8 cellular contexts compared by ENCODE assay signal in genomic region chr11:119493712-119494111, GRCh38.
A peak's percentile ranks its signal among the peaks of the same experiment; 100 is the strongest.
DNase-seq lines count a peak whose midpoint lies in the region; ATAC-seq, FAIRE-seq and TF ChIP-seq lines count a peak whose summit lies in the region.

No MANE protein-coding gene starts in this region.

- no peak for TF ChIP-seq RAD21 in HepG2 (CRISPR knock-in tag; IDR thresholded peaks at IDR 0.05)

- H3K4me2 ChIP-seq in HepG2 (ENCODE audit: low read depth, low read length), result no peak overlapping the region

- 85% methylated on average over 2 of the region's 4 CpGs for WGBS in HepG2 (ENCODE audit: low lambda C conversion rate)
- 48 to 55% methylated on average over 4 of the region's 4 CpGs for WGBS in sigmoid colon, 2 donors

- H3K27ac ChIP-seq in HepG2 (ENCODE audit: extremely low read length, insufficient read depth, low read length) (no peak overlapping the region), sigmoid colon (no peak overlapping the region)

- peaks cover 1 to 28% of the 10 kb centered on the region in 2 experiments; a peak in 3 of 5 replicates for H3K27me3 ChIP-seq in HepG2 (ENCODE audit: control insufficient read depth in 1 of 2, insufficient read depth in 2 of 2, low read length in 2 of 2)
- peaks cover 0 to 6% (median 0%) of the 10 kb centered on the region in 3 donors for H3K27me3 ChIP-seq in sigmoid colon

- DNase-seq in Daoy (ENCODE audit: low read depth) (peak; percentile 50), HuH-7 (ENCODE audit: low spot score) (peak; percentile 34), amniotic epithelial cell (ENCODE audit: low read depth) (peak; percentile 31), HepG2 (ENCODE audit: low spot score) (no peak), NCI-H1694 treated with DMSO at 0.1 percent for 48 hours (lab: John Stamatoyannopoulos, UW) (no peak), sigmoid colon (no peak)

- H3K4me3 ChIP-seq in HepG2 (replicated peaks in 1 of 3; ENCODE audit: insufficient read depth in 1 of 3, low read depth in 2 of 3, low read length in 3 of 3) (no peak overlapping the region), sigmoid colon (no peak overlapping the region)

- TF ChIP-seq EP300 in HepG2 (IDR thresholded peaks at IDR 0.05; ENCODE audit: low read depth in 2 of 2, low read length in 2 of 2) (no peak), HepG2 (CRISPR knock-in tag; IDR thresholded peaks at IDR 0.05; ENCODE audit: borderline replicate concordance) (no peak), sigmoid colon (IDR thresholded peaks at IDR 0.05) (no peak)

- H3K9ac ChIP-seq in HepG2 (ENCODE audit: insufficient read depth, low read depth, low read length), result no peak overlapping the region

- TF ChIP-seq POLR2A in HepG2 (IDR thresholded peaks at IDR 0.05; ENCODE audit: insufficient read depth in 1 of 2, low read depth in 2 of 2, low read length in 2 of 2), result no peak
- TF ChIP-seq POLR2A in sigmoid colon (IDR thresholded peaks at IDR 0.05), result no peak

- no peaks in the 10 kb centered on the region for H3K79me2 ChIP-seq in HepG2 (ENCODE audit: insufficient read depth, low read length)

- no peak overlapping the region for H2AFZ ChIP-seq in HepG2 (ENCODE audit: low read length)

- intact Hi-C loops in HepG2 (cut with micrococcal nuclease; ENCODE audit: unreplicated experiment), result no loop called here
- intact Hi-C loops in sigmoid colon (cut with DNase I), result no loop called here

- ATAC-seq in HepG2 (peak; percentile 60; the same call in 2 of the 3 replicates), GM21576 (IDR thresholded peaks at IDR 0.05; ENCODE audit: unreplicated experiment) (no peak), HG03378 (IDR thresholded peaks at IDR 0.05; ENCODE audit: unreplicated experiment) (no peak)

- POLR2A ChIA-PET in HepG2 (lab: Yijun Ruan, JAX), result no interaction called here

- no peaks in the 10 kb centered on the region for H4K20me1 ChIP-seq in HepG2 (ENCODE audit: insufficient read depth, low read length)

- FAIRE-seq in HepG2 (lab: Jason Lieb, UNC), result no peak

- no TSS peak for BruUV-seq in HepG2 (replicated peaks; lab: Mats Ljungman, UMichigan)

- H3K36me3 ChIP-seq in HepG2 (replicated peaks in 1 of 2; ENCODE audit: control insufficient read depth in 1 of 2, insufficient read depth in 2 of 2, low read length in 2 of 2) (no peaks in the 10 kb centered on the region), sigmoid colon (no peaks in the 10 kb centered on the region)

- TF ChIP-seq CTCF in HepG2 (CRISPR knock-in tag; IDR thresholded peaks at IDR 0.05), result no peak
- TF ChIP-seq CTCF in sigmoid colon (IDR thresholded peaks at IDR 0.05), result no peak

- in situ Hi-C loops in HepG2 (cut with HindIII; ENCODE audit: extremely low pct_ligation_motif_present, low pct_unique_long_range_greater_than_20kb), result no loop called here

- CTCF ChIA-PET in HepG2 (lab: Yijun Ruan, JAX; ENCODE audit: low intra/inter-chr PET ratio, low total read pairs), result no interaction called here

- H3K9me3 ChIP-seq in HepG2 (ENCODE audit: low read length), result no peaks in the 10 kb centered on the region
- H3K9me3 ChIP-seq in sigmoid colon, result no peaks in the 10 kb centered on the region

- H3K4me1 ChIP-seq in HepG2 (ENCODE audit: insufficient read depth, low read length), result no peaks in the 10 kb centered on the region
- H3K4me1 ChIP-seq in sigmoid colon, result no peaks in the 10 kb centered on the region

TF ChIP-seq in HepG2, 621 proteins besides CTCF, POLR2A, EP300 and RAD21 (continues in another document):
- peak; percentile 97 for TF ChIP-seq MIER2 (CRISPR knock-in tag; IDR thresholded peaks at IDR 0.05)
- TF ChIP-seq ZKSCAN5 (CRISPR knock-in tag; IDR thresholded peaks at IDR 0.05), result no peak
- TF ChIP-seq MXD3 (CRISPR knock-in tag; IDR thresholded peaks at IDR 0.05), result peak; percentile 41; the same call in 1 of the 2 replicates
- peak; percentile 39; the same call in 1 of the 2 replicates for TF ChIP-seq HDAC2 (CRISPR knock-in tag; IDR thresholded peaks at IDR 0.05)
- peak in 1 of 2 experiments; percentile 97 for TF ChIP-seq REST (IDR thresholded peaks at IDR 0.05; ENCODE audit: borderline replicate concordance in 1 of 2, low read depth in 1 of 2, low read length in 2 of 2)
- TF ChIP-seq NFRKB (IDR thresholded peaks at IDR 0.05), result no peak
- TF ChIP-seq FOXM1 (CRISPR knock-in tag; IDR thresholded peaks at IDR 0.05), result 0 out of 2 replicates have a peak, but pooled peaks have one; percentile 22
- peak; percentile 94 for TF ChIP-seq TGIF2 (CRISPR knock-in tag; IDR thresholded peaks at IDR 0.05)
- TF ChIP-seq NR2F6 (IDR thresholded peaks at IDR 0.05), result no peak
- TF ChIP-seq NR2F6 (CRISPR knock-in tag; IDR thresholded peaks at IDR 0.05), result 0 out of 2 replicates have a peak, but pooled peaks have one; percentile 10
- peak; percentile 65; the same call in 1 of the 2 replicates for TF ChIP-seq SIN3A (IDR thresholded peaks at IDR 0.05; ENCODE audit: borderline replicate concordance, low read depth, low read length)
- no peak for TF ChIP-seq ZNF605 (CRISPR knock-in tag; IDR thresholded peaks at IDR 0.05)
- peak; percentile 61 for TF ChIP-seq SAP130 (CRISPR knock-in tag; IDR thresholded peaks at IDR 0.05; ENCODE audit: low read depth)
- 0 out of 2 replicates have a peak, but pooled peaks have one; percentile 30 for TF ChIP-seq ZNF331 (CRISPR knock-in tag; IDR thresholded peaks at IDR 0.05)
- TF ChIP-seq ZSCAN9 (CRISPR knock-in tag; IDR thresholded peaks at IDR 0.05; ENCODE audit: borderline replicate concordance), result 0 out of 2 replicates have a peak, but pooled peaks have one; percentile 25
- TF ChIP-seq WIZ (CRISPR knock-in tag; IDR thresholded peaks at IDR 0.05), result peak; percentile 85; the same call in 1 of the 2 replicates
- no peak for TF ChIP-seq PAWR (CRISPR knock-in tag; IDR thresholded peaks at IDR 0.05; ENCODE audit: borderline replicate concordance)
- TF ChIP-seq MEIS2 (CRISPR knock-in tag; IDR thresholded peaks at IDR 0.05), result peak; percentile 56; the same call in 1 of the 2 replicates
- 0 out of 2 replicates have a peak, but pooled peaks have one; percentile 30 for TF ChIP-seq ZBTB26 (CRISPR knock-in tag; IDR thresholded peaks at IDR 0.05; ENCODE audit: borderline replicate concordance)
- peak; percentile 65; the same call in 1 of the 2 replicates for TF ChIP-seq TFAP4 (IDR thresholded peaks at IDR 0.05; ENCODE audit: borderline replicate concordance, low read depth)
- TF ChIP-seq ZNF644 (CRISPR knock-in tag; IDR thresholded peaks at IDR 0.05; ENCODE audit: low read depth), result 0 out of 2 replicates have a peak, but pooled peaks have one; percentile 15

Comparison
In these comparisons a context has a peak if more than half of its experiments do, and no peak if none do; other contexts are left out.
1. DNase-seq: peak in Daoy (single experiment), HuH-7 (single experiment) and amniotic epithelial cell (single experiment); none in HepG2 (single experiment), NCI-H1694 treated with DMSO at 0.1 percent for 48 hours (single experiment) and sigmoid colon (single experiment).